Comparison of ENCODE assay signal across 1 cellular context in genomic region chr2:103469800-103470199, GRCh38.
TF ChIP-seq lines count a peak whose summit lies in the region.

No MANE protein-coding gene starts in this region.

TF ChIP-seq in K562, 482 proteins besides CTCF, POLR2A, EP300 and RAD21 (continued from another document):
- TF ChIP-seq FOXO4 (CRISPR knock-in tag; IDR thresholded peaks at IDR 0.05) (peak; percentile 87; the same call in 1 of the 2 replicates), ZSCAN29 (IDR thresholded peaks at IDR 0.05) (no peak), CHD1 (IDR thresholded peaks at IDR 0.05; ENCODE audit: low read length) (no peak), HINFP (tag; conservative IDR thresholded peaks at IDR 0.05; ENCODE audit: low read depth) (peak; percentile 89), ERF (CRISPR knock-in tag; IDR thresholded peaks at IDR 0.05) (peak; percentile 90; the same call in 1 of the 2 replicates), MITF (IDR thresholded peaks at IDR 0.05) (no peak), SMARCA4 (IDR thresholded peaks at IDR 0.05) (no peak), ZBTB26 (CRISPR knock-in tag; IDR thresholded peaks at IDR 0.05) (peak; percentile 37; the same call in 1 of the 2 replicates), ZNF696 (CRISPR knock-in tag; conservative IDR thresholded peaks at IDR 0.05) (0 out of 2 replicates have a peak, but pooled peaks have one; percentile 55), ZNF592 (IDR thresholded peaks at IDR 0.05) (peak; percentile 94), MAX (CRISPR knock-in tag; IDR thresholded peaks at IDR 0.05) (no peak), PTTG1 (tag; IDR thresholded peaks at IDR 0.05; ENCODE audit: low read depth) (peak; percentile 94), GTF2A2 (tag; IDR thresholded peaks at IDR 0.05) (peak; percentile 86), ZNF398 (CRISPR knock-in tag; IDR thresholded peaks at IDR 0.05) (peak; percentile 64; the same call in 1 of the 2 replicates), ZMIZ1 (IDR thresholded peaks at IDR 0.05; ENCODE audit: low read depth in 2 of 2, low read length in 2 of 2) (no peak), FOXJ3 (CRISPR knock-in tag; IDR thresholded peaks at IDR 0.05) (no peak)
